10 cellular contexts compared by ENCODE assay signal in genomic region chr15:49154359-49154758, GRCh38. TPM values are rescaled to one million over a fixed set of nuclear protein-coding genes. Genes with fewer than 3 reads are reported as not detected.
DNase-seq lines count a peak whose midpoint lies in the region; ATAC-seq, FAIRE-seq and TF ChIP-seq lines count a peak whose summit lies in the region.
"Had no signal": no experiment of that assay in that cellular context is flagged by ENCODE, and none has a peak within 500 bp of the region (broad histone marks: within the 10 kb centered on the region; RNA-seq: fewer than 3 reads in every experiment).

No MANE protein-coding gene starts in this region.

- CTCF ChIA-PET in GM12878 (lab: Yijun Ruan, JAX) = interaction anchor here (3.7 kb wide), 1 partner anchor 8 kb away, joined by 31 read pairs; no protein-coding TSS in a partner anchor

- H3K4me1 ChIP-seq in cardiac muscle cell (ENCODE audit: low read depth) (peaks cover 12% of the 10 kb centered on the region), GM12878 (ENCODE audit: control insufficient read depth, insufficient read depth, low read length) (no peaks in the 10 kb centered on the region), mesenchymal stem cell (ENCODE audit: control insufficient read depth, insufficient read depth, low read depth, low read length) (no peaks in the 10 kb centered on the region), uterus (no peaks in the 10 kb centered on the region)

- TF ChIP-seq EP300 in GM12878 (IDR thresholded peaks at IDR 0.05; ENCODE audit: borderline replicate concordance in 1 of 2, control insufficient read depth in 1 of 2, low read depth in 2 of 2, low read length in 2 of 2) = no peak

- no peak overlapping the region for H2AK5ac ChIP-seq in mesenchymal stem cell (ENCODE audit: low read length, severe bottlenecking)

- POLR2A ChIA-PET in GM12878 (lab: Charles Lee) = no interaction called here

- RAD21 ChIA-PET in GM12878 (lab: Charles Lee; ENCODE audit: unreplicated experiment) = interaction anchor here (1.8 kb wide), 1 partner anchor 8 kb away, joined by 9 read pairs; no protein-coding TSS in a partner anchor

- H2BK12ac ChIP-seq in mesenchymal stem cell (ENCODE audit: low read length in 2 of 2) = no peak overlapping the region

- intact Hi-C loops in left cardiac atrium (cut with DNase I) (no loop called here), GM12878 (cut with micrococcal nuclease; ENCODE audit: unreplicated experiment) (loop anchor here (10.0 kb wide), 1 partner anchor 800 kb away; no protein-coding TSS in a partner anchor), uterus (cut with DNase I; ENCODE audit: low total_unique reads) (no loop called here)

- no peak overlapping the region for H4K8ac ChIP-seq in mesenchymal stem cell (ENCODE audit: low read length)

- TF ChIP-seq RAD21 in GM12878 (IDR thresholded peaks at IDR 0.05; ENCODE audit: insufficient read depth, low read depth, low read length) = no peak

- DNase-seq in cardiac muscle cell (ENCODE audit: low read depth in 1 of 2, low spot score in 1 of 2) = peak in 1 of 2 donors; percentile 26
- no peak for DNase-seq in left cardiac atrium
- DNase-seq in GM12878 (ENCODE audit: low read depth, low spot score) = no peak
- DNase-seq in mesenchymal stem cell = no peak
- no peak for DNase-seq in uterus
- DNase-seq in DMS 273 treated with DMSO at 0.1 percent for 48 hours (lab: John Stamatoyannopoulos, UW) = no peak
- DNase-seq: GDM1 had no signal

- no peak overlapping the region for H2AFZ ChIP-seq in GM12878 (ENCODE audit: control insufficient read depth, low read depth, low read length)
- H2AFZ ChIP-seq in mesenchymal stem cell (ENCODE audit: low read depth, low read length) = no peak overlapping the region

- H3K4me2 ChIP-seq in GM12878 (ENCODE audit: control insufficient read depth, insufficient read depth) = peak overlapping the region; percentile 77
- no peak overlapping the region for H3K4me2 ChIP-seq in mesenchymal stem cell (ENCODE audit: low read length, poor library complexity, severe bottlenecking)

- H3K36me3 ChIP-seq in cardiac muscle cell (no peaks in the 10 kb centered on the region), GM12878 (ENCODE audit: control insufficient read depth in 2 of 2, insufficient read depth in 2 of 2, low read length in 1 of 2) (0 out of 4 replicates have a peak, but pooled peaks cover 0 to 2% of the 10 kb centered on the region in 2 experiments), mesenchymal stem cell (ENCODE audit: control insufficient read depth in 1 of 2, insufficient read depth in 2 of 2, low read depth in 1 of 2, low read length in 2 of 2) (peaks cover 0 to 4% of the 10 kb centered on the region in 2 experiments), uterus (no peaks in the 10 kb centered on the region)

- no peaks in the 10 kb centered on the region for H3K27me3 ChIP-seq in cardiac muscle cell
- H3K27me3 ChIP-seq in GM12878 (replicated peaks in 1 of 2; ENCODE audit: control insufficient read depth in 2 of 2, insufficient read depth in 2 of 2, low read length in 1 of 2) = no peaks in the 10 kb centered on the region
- no peaks in the 10 kb centered on the region for H3K27me3 ChIP-seq in mesenchymal stem cell (ENCODE audit: control insufficient read depth in 1 of 2, insufficient read depth in 1 of 2, low read length in 2 of 2)
- no peaks in the 10 kb centered on the region for H3K27me3 ChIP-seq in uterus

- no peaks in the 10 kb centered on the region for H3K9me3 ChIP-seq in cardiac muscle cell (ENCODE audit: low read depth)
- H3K9me3 ChIP-seq in GM12878 (replicated peaks; ENCODE audit: control insufficient read depth, insufficient read depth, low read length) = no peaks in the 10 kb centered on the region
- H3K9me3 ChIP-seq in mesenchymal stem cell (ENCODE audit: control insufficient read depth, low read length) = no peaks in the 10 kb centered on the region
- H3K9me3 ChIP-seq in uterus = no peaks in the 10 kb centered on the region

- in situ Hi-C loops in GM12878 (cut with MboI) = loop anchor here (5.0 to 25.0 kb wide), 3 partner anchors 287 to 792 kb away; partner anchors contain the start of genes DTWD1 and FAM227B

- peaks cover 5% of the 10 kb centered on the region for H3K79me1 ChIP-seq in mesenchymal stem cell (replicated peaks; ENCODE audit: low read length, poor library complexity, severe bottlenecking)

- no peak overlapping the region for H4K91ac ChIP-seq in mesenchymal stem cell (ENCODE audit: low read length)

- H3K9ac ChIP-seq in GM12878 (ENCODE audit: control insufficient read depth, insufficient read depth, low read length) (peak overlapping the region; percentile 89), mesenchymal stem cell (ENCODE audit: low read length) (peak overlapping the region; percentile 97)

- no peaks in the 10 kb centered on the region for H4K20me1 ChIP-seq in GM12878 (ENCODE audit: control insufficient read depth, insufficient read depth)

- BruUV-seq in GM12878 (replicated peaks; lab: Mats Ljungman, UMichigan) = no TSS peak

- no peak for ATAC-seq in left cardiac atrium
- no peak for ATAC-seq in GM12878
- ATAC-seq in GM21381 (IDR thresholded peaks at IDR 0.05; ENCODE audit: unreplicated experiment) = no peak
- no peak for ATAC-seq in GM21825 (IDR thresholded peaks at IDR 0.05; ENCODE audit: unreplicated experiment)

- peak overlapping the region; percentile 65 for H3K4me3 ChIP-seq in cardiac muscle cell
- peak overlapping the region; percentile 97 for H3K4me3 ChIP-seq in GM12878
- peak overlapping the region in 1 of 2 experiments; percentile 86 for H3K4me3 ChIP-seq in mesenchymal stem cell (ENCODE audit: insufficient read depth in 1 of 2, low read depth in 1 of 2, low read length in 2 of 2)
- H3K4me3 ChIP-seq in uterus = peak overlapping the region; percentile 80 to 96

- no peak overlapping the region for H2BK120ac ChIP-seq in mesenchymal stem cell (ENCODE audit: low read depth, low read length)

- H3K79me2 ChIP-seq in GM12878 (ENCODE audit: control insufficient read depth, insufficient read depth, low read length) = peaks cover 75% of the 10 kb centered on the region

- H3K27ac ChIP-seq in cardiac muscle cell (peak overlapping the region; percentile 84), GM12878 (ENCODE audit: control insufficient read depth, insufficient read depth) (peak overlapping the region; percentile 84; the same call in 1 of the 2 replicates), mesenchymal stem cell (ENCODE audit: low read length, poor library complexity, severe bottlenecking) (no peak overlapping the region), uterus (peak overlapping the region; percentile 88 to 89)

- H3K18ac ChIP-seq in mesenchymal stem cell (ENCODE audit: low read depth in 1 of 2, low read length in 2 of 2) = no peak overlapping the region

- no peak for FAIRE-seq in GM12878 (lab: Jason Lieb, UNC)
- FAIRE-seq: HTR-8/SVneo had no signal

- H3K14ac ChIP-seq in mesenchymal stem cell (ENCODE audit: low read length in 2 of 2) = no peak overlapping the region

- H2BK15ac ChIP-seq in mesenchymal stem cell (ENCODE audit: low read depth, poor library complexity, severe bottlenecking) = no peak overlapping the region

- SMC1A ChIA-PET in GM12878 (lab: Charles Lee; ENCODE audit: uncharacterized antibody, unreplicated experiment) = interaction anchor here (1.5 to 3.3 kb wide), 4 partner anchors 9 to 292 kb away, joined by 3 to 18 read pairs (median 6); partner anchors contain the start of gene SECISBP2L

- no peak overlapping the region for H3K23ac ChIP-seq in mesenchymal stem cell (ENCODE audit: low read length in 2 of 2)

- TF ChIP-seq POLR2A in GM12878 (IDR thresholded peaks at IDR 0.05; ENCODE audit: low read depth, low read length) (no peak), uterus (IDR thresholded peaks at IDR 0.05) (no peak)

- H3K4ac ChIP-seq in mesenchymal stem cell (ENCODE audit: low read depth in 1 of 2, low read length in 2 of 2) = no peak overlapping the region

- TF ChIP-seq CTCF in cardiac muscle cell (IDR thresholded peaks at IDR 0.05; ENCODE audit: low read depth, low read length) (no peak), GM12878 (IDR thresholded peaks at IDR 0.05 in 2 of 3, conservative IDR thresholded peaks at IDR 0.05 in 1 of 3; ENCODE audit: control insufficient read depth in 2 of 3, extremely low read depth in 1 of 3, insufficient read depth in 1 of 3, low read depth in 3 of 3, low read length in 3 of 3) (no peak), uterus (IDR thresholded peaks at IDR 0.05) (no peak)

- under 1% methylated on average over 8 of the region's 8 CpGs for WGBS in GM12878 (ENCODE audit: insufficient coverage, insufficient replicate concordance, low lambda C conversion rate, missing lambda C conversion rate)
- WGBS in mesenchymal stem cell = 16% methylated on average over 3 of the region's 8 CpGs

- no peak overlapping the region for H2BK5ac ChIP-seq in mesenchymal stem cell (ENCODE audit: low read depth, low read length, poor library complexity, severe bottlenecking)

RNA-seq across cellular contexts. Expression of gene COPS2, which starts 1.0 kb away (rescaled TPM):
- total RNA-seq in cardiac muscle cell = 25.7 and 41.3 TPM in 2 replicates
- 35.7 and 38.7 TPM in 2 replicates for polyA plus RNA-seq in cardiac muscle cell
- 10 to 100 TPM; 60.3 to 70.9 TPM for total RNA-seq in left cardiac atrium
- total RNA-seq in GM12878 (2013; cell fraction: nucleolus; rRNA removed) = 56.6 and 60.9 TPM in 2 replicates
- 31.5 and 35.3 TPM in 2 replicates for total RNA-seq in GM12878 (2014; rRNA removed)
- 102 and 106 TPM in 2 replicates for total RNA-seq in GM12878 (2014; rRNA removed; fragmentation: Illumina TruSeq; extraction: Trizol)
- 72.0 and 74.6 TPM in 2 replicates for total RNA-seq in GM12878 (2021)
- polyA plus RNA-seq in GM12878 (2011; ENCODE audit: low read depth) = 38.0 TPM
- 78.0 and 155 TPM in 2 replicates for polyA plus RNA-seq in GM12878 (2011; rRNA removed)
- 18.2 and 23.2 TPM in 2 replicates for polyA plus RNA-seq in GM12878 (2011; cell fraction: cytosol; rRNA removed)
- polyA plus RNA-seq in GM12878 (2011; cell fraction: nucleus; rRNA removed) = 22.7 and 24.1 TPM in 2 replicates
- 51.4 and 61.9 TPM in 2 replicates for polyA plus RNA-seq in GM12878 (2012)
- polyA plus RNA-seq in GM12878 (2014; fragmentation: Illumina TruSeq; extraction: Trizol) = 115 and 156 TPM in 2 replicates
- polyA plus RNA-seq in GM12878 (2014; fragmentation: Nextera tagmentation; extraction: Ambion mirVana) = 10 to 100 TPM; 74.5 to 85.9 TPM
- 62.6 and 78.7 TPM in 2 replicates for polyA plus RNA-seq in GM12878 (2014; rRNA removed)
- polyA plus RNA-seq in GM12878 (2016; fragmentation: Nextera tagmentation; extraction: Ambion mirVana) = 10 to 100 TPM; 40.9 to 50.9 TPM
- 30.9 and 58.7 TPM in 2 replicates for polyA minus RNA-seq in GM12878 (2011; rRNA and poly(A)+ RNA removed)
- polyA minus RNA-seq in GM12878 (2011; cell fraction: cytosol; rRNA and poly(A)+ RNA removed) = 20.1 and 21.2 TPM in 2 replicates
- polyA minus RNA-seq in GM12878 (2011; cell fraction: nucleus; rRNA and poly(A)+ RNA removed) = 16.3 and 30.5 TPM in 2 replicates
- 80.4 TPM for polyA plus RNA-seq in mesenchymal stem cell (2013, experiment 1 of 2)
- 80.9 TPM for polyA plus RNA-seq in mesenchymal stem cell (2013, experiment 2 of 2)
- 100 to 1,000 TPM in 2 of 4 donors, 10 to 100 TPM in 2; 59.1 to 181 (median 102) TPM for total RNA-seq in uterus

RNA-seq across cellular contexts. Expression of gene GALK2, which starts 15.7 kb away (rescaled TPM):
- total RNA-seq in cardiac muscle cell (27.8 and 28.1 TPM in 2 replicates), left cardiac atrium (10 to 100 TPM; 30.1 to 32.1 TPM), GM12878 (2014; rRNA removed) (16.5 and 18.6 TPM in 2 replicates), GM12878 (2014; rRNA removed; fragmentation: Illumina TruSeq; extraction: Trizol) (14.2 and 18.0 TPM in 2 replicates), GM12878 (2021) (11.9 and 15.1 TPM in 2 replicates), uterus (100 to 1,000 TPM in 1 of 4 donors, 10 to 100 TPM in 3; 65.1 to 178 (median 79.4) TPM)
- polyA plus RNA-seq in cardiac muscle cell (27.5 and 32.7 TPM in 2 replicates), GM12878 (2011; rRNA removed) (13.5 and 16.2 TPM in 2 replicates), GM12878 (2014; fragmentation: Illumina TruSeq; extraction: Trizol) (13.5 and 17.4 TPM in 2 replicates), GM12878 (2014; fragmentation: Nextera tagmentation; extraction: Ambion mirVana) (10 to 100 TPM; 20.8 to 26.7 TPM), GM12878 (2014; rRNA removed) (10.0 and 14.0 TPM in 2 replicates), GM12878 (2016; fragmentation: Nextera tagmentation; extraction: Ambion mirVana) (10 to 100 TPM; 17.7 to 18.2 TPM)
- total RNA-seq in GM12878 (2013; cell fraction: nucleolus; rRNA removed) = 45.1 and 46.2 TPM in 2 replicates
- polyA plus RNA-seq in GM12878 (2011; ENCODE audit: low read depth) = 9.5 TPM
- polyA plus RNA-seq in GM12878 (2011; cell fraction: cytosol; rRNA removed) = 11.2 and 11.9 TPM in 2 replicates
- polyA plus RNA-seq in GM12878 (2011; cell fraction: nucleus; rRNA removed) = 9.1 and 10.8 TPM in 2 replicates
- 14.1 and 17.6 TPM in 2 replicates for polyA plus RNA-seq in GM12878 (2012)
- 15.4 and 24.9 TPM in 2 replicates for polyA minus RNA-seq in GM12878 (2011; rRNA and poly(A)+ RNA removed)
- 4.4 and 10.1 TPM in 2 replicates for polyA minus RNA-seq in GM12878 (2011; cell fraction: cytosol; rRNA and poly(A)+ RNA removed)
- polyA minus RNA-seq in GM12878 (2011; cell fraction: nucleus; rRNA and poly(A)+ RNA removed) = 25.3 and 32.4 TPM in 2 replicates
- 20.0 TPM for polyA plus RNA-seq in mesenchymal stem cell (2013, experiment 1 of 2)
- polyA plus RNA-seq in mesenchymal stem cell (2013, experiment 2 of 2) = 19.0 TPM
